In genomic region chr11:118320515-118320914, GRCh38 we compare ENCODE assay signal across 25 cellular contexts. TPM values are rescaled to one million over a fixed set of nuclear protein-coding genes. Genes with fewer than 3 reads are reported as not detected.
A peak's percentile ranks its signal among the peaks of the same experiment; 100 is the strongest.
DNase-seq lines count a peak whose midpoint lies in the region; ATAC-seq, FAIRE-seq and TF ChIP-seq lines count a peak whose summit lies in the region.
"Had no signal": no experiment of that assay in that cellular context is flagged by ENCODE, and none has a peak within 500 bp of the region (broad histone marks: within the 10 kb centered on the region; RNA-seq: fewer than 3 reads in every experiment).

No MANE protein-coding gene starts in this region.

- peaks cover 27 to 36% of the 10 kb centered on the region in 2 experiments for H3K4me1 ChIP-seq in K562 (replicated peaks in 1 of 2; ENCODE audit: control insufficient read depth in 2 of 2, insufficient read depth in 2 of 2, low read length in 2 of 2)

- no peak overlapping the region for H3K4me3 ChIP-seq in K562
- H3K4me3 ChIP-seq: A549, BLaER1, GM23338, heart left ventricle, upper lobe of left lung had no signal

- no peaks in the 10 kb centered on the region for H4K20me1 ChIP-seq in K562 (replicated peaks; ENCODE audit: control insufficient read depth, insufficient read depth, low read length)
- H4K20me1 ChIP-seq: BLaER1 had no signal

- no peak for FAIRE-seq in K562 (lab: Jason Lieb, UNC)
- FAIRE-seq: A549, G401.6 had no signal

- H3K9me3 ChIP-seq in K562 (replicated peaks; ENCODE audit: control insufficient read depth, insufficient read depth, low read depth, low read length), result no peaks in the 10 kb centered on the region
- H3K9me3 ChIP-seq: A549, BLaER1, heart left ventricle, upper lobe of left lung had no signal

- BruUV-seq in K562 (replicated peaks; lab: Mats Ljungman, UMichigan), result no TSS peak

- no peak overlapping the region for H2AFZ ChIP-seq in K562 (ENCODE audit: low read depth, low read length)
- H2AFZ ChIP-seq: GM23338 had no signal

- H3K9ac ChIP-seq in K562 (ENCODE audit: insufficient read depth in 1 of 2, low read depth in 2 of 2, low read length in 2 of 2), result no peak overlapping the region
- H3K9ac ChIP-seq: BLaER1 had no signal

- H3K9me3 Mint-ChIP-seq in activated T-cell treated with anti-CD3 and anti-CD28 coated beads, Interleukin-2, amount 50 U/mL, for 72 hours, result no peaks in the 10 kb centered on the region
- no peaks in the 10 kb centered on the region for H3K9me3 Mint-ChIP-seq in IgD-negative memory B cell
- peaks cover 0 to 1% of the 10 kb centered on the region in 2 donors for H3K9me3 Mint-ChIP-seq in stimulated activated naive B cell treated with anti-CD40 and anti-IgM and Interleukin-4, amounts not matched to agents 10 μg/mL and 1 μg/mL and 100 μg/mL, for 72 hours
- H3K9me3 Mint-ChIP-seq: GM23338 had no signal

- ATAC-seq in activated T-cell treated with anti-CD3 and anti-CD28 coated beads, Interleukin-2, amount 50 U/mL, for 72 hours (replicated peaks in 1 of 2), result no peak
- ATAC-seq in K562 (no peak), HG03025 (IDR thresholded peaks at IDR 0.05; ENCODE audit: low FRiP score, unreplicated experiment) (no peak)
- no peak for ATAC-seq in stimulated activated naive B cell treated with anti-CD40 and anti-IgM and Interleukin-4, amounts not matched to agents 10 μg/mL and 1 μg/mL and 100 μg/mL, for 72 hours (replicated peaks)
- ATAC-seq: A549, GM23338, heart left ventricle had no signal

- H3K27me3 ChIP-seq in K562 (ENCODE audit: control insufficient read depth in 2 of 2, insufficient read depth in 2 of 2, low read length in 2 of 2), result no peaks in the 10 kb centered on the region
- H3K27me3 ChIP-seq: BLaER1, upper lobe of left lung had no signal

- DNase-seq in activated T-cell treated with anti-CD3 and anti-CD28 coated beads, Interleukin-2, amount 50 U/mL, for 72 hours, result no peak
- DNase-seq in activated T-cell treated with anti-CD3 and anti-CD28 coated beads, Interleukin-2, amount 50 U/mL, for 48 hours, result no peak
- DNase-seq in K562 (ENCODE audit: extremely low read depth in 1 of 4, low spot score in 3 of 4) (no peak), NCI-H1092 treated with DMSO at 0.1 percent for 48 hours (lab: John Stamatoyannopoulos, UW) (no peak), DMS153 (lab: John Stamatoyannopoulos, UW) (no peak)
- no peak for DNase-seq in stimulated activated naive B cell treated with anti-CD40 and anti-IgM and Interleukin-4, amounts not matched to agents 10 μg/mL and 1 μg/mL and 100 μg/mL, for 72 hours
- DNase-seq: activated CD4-positive, alpha-beta T cell treated with anti-CD3 and anti-CD28 coated beads, Interleukin-2, amount 50 U/mL, for 4 hours; activated CD8-positive, alpha-beta memory T cell treated with anti-CD3 and anti-CD28 coated beads, Interleukin-2, amount 50 U/mL, for 4 hours; activated effector memory CD4-positive, alpha-beta T cell treated with anti-CD3 and anti-CD28 coated beads, Interleukin-2, amount 50 U/mL, for 16 hours; effector memory CD4-positive, alpha-beta T cell; foreskin fibroblast; heart left ventricle; NCI-H187; NCI-H524 treated with DMSO at 0.1 percent for 48 hours; RPMI8226; substantia nigra; upper lobe of left lung had no signal

- no peak overlapping the region for H3K4me2 ChIP-seq in K562 (ENCODE audit: insufficient read depth, low read length)
- H3K4me2 ChIP-seq: A549, GM23338 had no signal

- TF ChIP-seq POLR2A in K562 (conservative IDR thresholded peaks at IDR 0.05), result no peak

- peaks cover 2% of the 10 kb centered on the region for H3K9me1 ChIP-seq in K562 (ENCODE audit: control insufficient read depth, insufficient read depth, low read length)

- H3K36me3 ChIP-seq in K562 (ENCODE audit: control insufficient read depth, insufficient read depth, low read length), result no peaks in the 10 kb centered on the region
- H3K36me3 ChIP-seq: BLaER1, heart left ventricle, upper lobe of left lung had no signal

- in situ Hi-C loops in K562 (cut with MboI), result no loop called here

- H3K4me1 Mint-ChIP-seq in activated T-cell treated with anti-CD3 and anti-CD28 coated beads, Interleukin-2, amount 50 U/mL, for 72 hours (ENCODE audit: low read depth), result peaks cover 62% of the 10 kb centered on the region
- peaks cover 50 to 61% (median 56%) of the 10 kb centered on the region in 3 donors for H3K4me1 Mint-ChIP-seq in IgD-negative memory B cell
- peaks cover 38 to 60% of the 10 kb centered on the region in 2 donors for H3K4me1 Mint-ChIP-seq in stimulated activated naive B cell treated with anti-CD40 and anti-IgM and Interleukin-4, amounts not matched to agents 10 μg/mL and 1 μg/mL and 100 μg/mL, for 72 hours

- H3K79me2 ChIP-seq in K562 (ENCODE audit: control insufficient read depth, insufficient read depth, low read length), result no peaks in the 10 kb centered on the region

- H3K27me3 Mint-ChIP-seq in activated T-cell treated with anti-CD3 and anti-CD28 coated beads, Interleukin-2, amount 50 U/mL, for 72 hours (ENCODE audit: low read depth), result no peaks in the 10 kb centered on the region
- no peaks in the 10 kb centered on the region for H3K27me3 Mint-ChIP-seq in IgD-negative memory B cell
- peaks cover 0 to 3% of the 10 kb centered on the region in 2 donors for H3K27me3 Mint-ChIP-seq in stimulated activated naive B cell treated with anti-CD40 and anti-IgM and Interleukin-4, amounts not matched to agents 10 μg/mL and 1 μg/mL and 100 μg/mL, for 72 hours

- H3K4me3 Mint-ChIP-seq in activated T-cell treated with anti-CD3 and anti-CD28 coated beads, Interleukin-2, amount 50 U/mL, for 72 hours, result no peak overlapping the region
- no peak overlapping the region for H3K4me3 Mint-ChIP-seq in IgD-negative memory B cell
- no peak overlapping the region for H3K4me3 Mint-ChIP-seq in stimulated activated naive B cell treated with anti-CD40 and anti-IgM and Interleukin-4, amounts not matched to agents 10 μg/mL and 1 μg/mL and 100 μg/mL, for 72 hours
- H3K4me3 Mint-ChIP-seq: GM23338 had no signal

- no peak for TF ChIP-seq RAD21 in K562 (CRISPR knock-in tag; conservative IDR thresholded peaks at IDR 0.05 in 1 of 2, IDR thresholded peaks at IDR 0.05 in 1 of 2)

- H3K27ac Mint-ChIP-seq in activated T-cell treated with anti-CD3 and anti-CD28 coated beads, Interleukin-2, amount 50 U/mL, for 72 hours, result peak overlapping the region; percentile 17
- peak overlapping the region; percentile 4 to 72 (median 35) for H3K27ac Mint-ChIP-seq in IgD-negative memory B cell
- H3K27ac Mint-ChIP-seq in stimulated activated naive B cell treated with anti-CD40 and anti-IgM and Interleukin-4, amounts not matched to agents 10 μg/mL and 1 μg/mL and 100 μg/mL, for 72 hours, result peak overlapping the region; percentile 37
- H3K27ac Mint-ChIP-seq: GM23338 had no signal

- no peak overlapping the region for H3K27ac ChIP-seq in K562 (ENCODE audit: extremely low read depth, low read depth, low read length)
- H3K27ac ChIP-seq: A549 had no signal

- no peak for TF ChIP-seq CTCF in K562 (IDR thresholded peaks at IDR 0.05 in 2 of 3, conservative IDR thresholded peaks at IDR 0.05 in 1 of 3; ENCODE audit: insufficient read depth in 2 of 3, low read depth in 1 of 3, low read length in 3 of 3)

- WGBS in K562 (ENCODE audit: insufficient coverage, low coverage, missing lambda C conversion rate), result 31% methylated on average over 3 of the region's 3 CpGs

- peaks cover 2 to 10% of the 10 kb centered on the region in 2 donors for H3K36me3 Mint-ChIP-seq in activated T-cell treated with anti-CD3 and anti-CD28 coated beads, Interleukin-2, amount 50 U/mL, for 72 hours (ENCODE audit: insufficient read depth in 2 of 2)
- H3K36me3 Mint-ChIP-seq in IgD-negative memory B cell, result peaks cover 2% of the 10 kb centered on the region
- H3K36me3 Mint-ChIP-seq in stimulated activated naive B cell treated with anti-CD40 and anti-IgM and Interleukin-4, amounts not matched to agents 10 μg/mL and 1 μg/mL and 100 μg/mL, for 72 hours, result no peaks in the 10 kb centered on the region

- POLR2A ChIA-PET in K562 (lab: Yijun Ruan, JAX), result no interaction called here

- intact Hi-C loops in K562 (cut with micrococcal nuclease), result no loop called here

- TF ChIP-seq EP300 in K562 (IDR thresholded peaks at IDR 0.05; ENCODE audit: low read length), result no peak

- CTCF ChIA-PET in K562 (lab: Yijun Ruan, JAX; ENCODE audit: low intra/inter-chr PET ratio), result no interaction called here

RNA-seq across cellular contexts. Expression of gene CD3E, which starts 16.0 kb away (rescaled TPM):
- total RNA-seq in activated T-cell treated with anti-CD3 and anti-CD28 coated beads, Interleukin-2, amount 50 U/mL, for 72 hours, result 100 to 1,000 TPM; 404 to 419 TPM
- polyA plus RNA-seq in IgD-negative memory B cell (31.4 TPM), K562 (2011; rRNA removed) (0.07 and 0.11 TPM in 2 replicates), K562 (2014; fragmentation: Illumina TruSeq; extraction: Trizol) (0.25 and 0.36 TPM in 2 replicates), K562 (2014; fragmentation: Nextera tagmentation; extraction: Ambion mirVana) (not detected), K562 (2014; rRNA removed) (0.13 TPM in 1 of 2 replicates, not detected in the other)
- 0.25 TPM in 1 of 2 replicates, not detected in the other for total RNA-seq in K562 (2011; cell fraction: chromatin; rRNA removed; ENCODE audit: low replicate concordance)
- 0.17 TPM in 1 of 2 replicates, not detected in the other for total RNA-seq in K562 (2011; cell fraction: nucleolus; rRNA removed)
- total RNA-seq in K562 (2011; cell fraction: nucleoplasm; rRNA removed), result not detected in 2 replicates
- total RNA-seq in K562 (2014; rRNA removed) (not detected in 2 replicates), K562 (2014; rRNA removed; fragmentation: Illumina TruSeq; extraction: Trizol) (not detected in 2 replicates), K562 (2015; rRNA removed; fragmentation: Illumina TruSeq; extraction: Trizol) (0.11 TPM in 1 of 2 replicates, not detected in the other), K562 (2021) (0.62 and 1.1 TPM in 2 replicates)
- 0.12 and 0.21 TPM in 2 replicates for polyA plus RNA-seq in K562 (2011; cell fraction: cytosol; rRNA removed)
- 0.10 TPM in 1 of 2 replicates, not detected in the other for polyA plus RNA-seq in K562 (2011; cell fraction: nucleus; rRNA removed)
- 0.35 and 1.8 TPM in 2 replicates for polyA plus RNA-seq in K562 (2012)
- polyA minus RNA-seq in K562 (2011; rRNA and poly(A)+ RNA removed), result 0.14 TPM in 1 of 2 replicates, not detected in the other
- not detected in 2 replicates for polyA minus RNA-seq in K562 (2011; cell fraction: cytosol; rRNA and poly(A)+ RNA removed)
- polyA minus RNA-seq in K562 (2011; cell fraction: nucleus; rRNA and poly(A)+ RNA removed), result not detected in 2 replicates
- total RNA-seq: GM23338, SK-MEL-5, skeletal muscle tissue had no signal
- polyA plus RNA-seq: A549, GM23338 had no signal

RNA-seq across cellular contexts. Expression of gene CD3D, which starts 22.0 kb away (rescaled TPM):
- total RNA-seq in activated T-cell treated with anti-CD3 and anti-CD28 coated beads, Interleukin-2, amount 50 U/mL, for 72 hours, result 100 to 1,000 TPM; 245 to 250 TPM
- polyA plus RNA-seq in IgD-negative memory B cell, result 31.6 TPM
- total RNA-seq in K562 (2011; cell fraction: chromatin; rRNA removed; ENCODE audit: low replicate concordance), result 24.0 and 41.4 TPM in 2 replicates
- 83.6 and 106 TPM in 2 replicates for total RNA-seq in K562 (2011; cell fraction: nucleolus; rRNA removed)
- total RNA-seq in K562 (2011; cell fraction: nucleoplasm; rRNA removed), result 52.0 and 68.0 TPM in 2 replicates
- total RNA-seq in K562 (2014; rRNA removed), result 40.7 and 42.4 TPM in 2 replicates
- 52.4 and 54.8 TPM in 2 replicates for total RNA-seq in K562 (2014; rRNA removed; fragmentation: Illumina TruSeq; extraction: Trizol)
- total RNA-seq in K562 (2015; rRNA removed; fragmentation: Illumina TruSeq; extraction: Trizol), result 35.6 and 41.7 TPM in 2 replicates
- total RNA-seq in K562 (2021), result 34.9 and 36.2 TPM in 2 replicates
- polyA plus RNA-seq in K562 (2011; rRNA removed), result 238 and 241 TPM in 2 replicates
- polyA plus RNA-seq in K562 (2011; cell fraction: cytosol; rRNA removed), result 162 and 272 TPM in 2 replicates
- 58.9 and 86.8 TPM in 2 replicates for polyA plus RNA-seq in K562 (2011; cell fraction: nucleus; rRNA removed)
- 54.3 and 176 TPM in 2 replicates for polyA plus RNA-seq in K562 (2012)
- 67.1 and 75.5 TPM in 2 replicates for polyA plus RNA-seq in K562 (2014; fragmentation: Illumina TruSeq; extraction: Trizol)
- polyA plus RNA-seq in K562 (2014; fragmentation: Nextera tagmentation; extraction: Ambion mirVana), result 100 to 1,000 TPM; 139 to 145 TPM
- 69.6 and 76.7 TPM in 2 replicates for polyA plus RNA-seq in K562 (2014; rRNA removed)
- polyA minus RNA-seq in K562 (2011; rRNA and poly(A)+ RNA removed), result 107 and 117 TPM in 2 replicates
- polyA minus RNA-seq in K562 (2011; cell fraction: cytosol; rRNA and poly(A)+ RNA removed), result 29.9 and 30.2 TPM in 2 replicates
- 9.8 and 24.3 TPM in 2 replicates for polyA minus RNA-seq in K562 (2011; cell fraction: nucleus; rRNA and poly(A)+ RNA removed)
- total RNA-seq: GM23338, SK-MEL-5, skeletal muscle tissue had no signal
- polyA plus RNA-seq: A549, GM23338 had no signal

RNA-seq across cellular contexts. Expression of gene CD3G, which starts 23.6 kb away (rescaled TPM):
- total RNA-seq in activated T-cell treated with anti-CD3 and anti-CD28 coated beads, Interleukin-2, amount 50 U/mL, for 72 hours, result 100 to 1,000 TPM; 125 to 128 TPM
- polyA plus RNA-seq in IgD-negative memory B cell (12.9 TPM), K562 (2011; rRNA removed) (1.6 and 1.7 TPM in 2 replicates), K562 (2014; fragmentation: Illumina TruSeq; extraction: Trizol) (0.30 and 0.79 TPM in 2 replicates), K562 (2014; fragmentation: Nextera tagmentation; extraction: Ambion mirVana) (under 1 TPM; 0.60 to 0.83 TPM), K562 (2014; rRNA removed) (0.24 and 0.33 TPM in 2 replicates)
- 1.1 and 1.3 TPM in 2 replicates for total RNA-seq in K562 (2011; cell fraction: chromatin; rRNA removed; ENCODE audit: low replicate concordance)
- total RNA-seq in K562 (2011; cell fraction: nucleolus; rRNA removed), result 0.53 and 0.67 TPM in 2 replicates
- total RNA-seq in K562 (2011; cell fraction: nucleoplasm; rRNA removed), result 0.51 and 1.1 TPM in 2 replicates
- total RNA-seq in K562 (2014; rRNA removed) (0.36 and 0.37 TPM in 2 replicates), K562 (2014; rRNA removed; fragmentation: Illumina TruSeq; extraction: Trizol) (0.19 and 0.47 TPM in 2 replicates), K562 (2015; rRNA removed; fragmentation: Illumina TruSeq; extraction: Trizol) (0.47 and 0.49 TPM in 2 replicates), K562 (2021) (0.55 and 0.60 TPM in 2 replicates)
- 0.78 and 1.0 TPM in 2 replicates for polyA plus RNA-seq in K562 (2011; cell fraction: cytosol; rRNA removed)
- 0.34 and 0.82 TPM in 2 replicates for polyA plus RNA-seq in K562 (2011; cell fraction: nucleus; rRNA removed)
- polyA plus RNA-seq in K562 (2012), result 0.47 and 1.6 TPM in 2 replicates
- 2.8 and 23.2 TPM in 2 replicates for polyA minus RNA-seq in K562 (2011; rRNA and poly(A)+ RNA removed)
- polyA minus RNA-seq in K562 (2011; cell fraction: cytosol; rRNA and poly(A)+ RNA removed), result 1.2 TPM in 2 replicates
- 0.13 and 0.78 TPM in 2 replicates for polyA minus RNA-seq in K562 (2011; cell fraction: nucleus; rRNA and poly(A)+ RNA removed)
- total RNA-seq: GM23338, SK-MEL-5 had no signal
- polyA plus RNA-seq: A549, GM23338 had no signal

RNA-seq across cellular contexts. Expression of gene UBE4A, which starts 38.9 kb away (rescaled TPM):
- total RNA-seq in activated T-cell treated with anti-CD3 and anti-CD28 coated beads, Interleukin-2, amount 50 U/mL, for 72 hours, result 10 to 100 TPM; 45.6 to 46.0 TPM
- polyA plus RNA-seq in IgD-negative memory B cell, result 18.3 TPM
- 31.9 and 53.7 TPM in 2 replicates for total RNA-seq in K562 (2011; cell fraction: chromatin; rRNA removed; ENCODE audit: low replicate concordance)
- 23.5 and 25.8 TPM in 2 replicates for total RNA-seq in K562 (2011; cell fraction: nucleolus; rRNA removed)
- total RNA-seq in K562 (2011; cell fraction: nucleoplasm; rRNA removed), result 45.1 and 82.0 TPM in 2 replicates
- total RNA-seq in K562 (2014; rRNA removed), result 26.8 and 32.4 TPM in 2 replicates
- 44.8 and 50.6 TPM in 2 replicates for total RNA-seq in K562 (2014; rRNA removed; fragmentation: Illumina TruSeq; extraction: Trizol)
- 41.8 and 45.2 TPM in 2 replicates for total RNA-seq in K562 (2015; rRNA removed; fragmentation: Illumina TruSeq; extraction: Trizol)
- 33.6 and 37.0 TPM in 2 replicates for total RNA-seq in K562 (2021)
- polyA plus RNA-seq in K562 (2011; rRNA removed), result 22.9 and 23.9 TPM in 2 replicates
- polyA plus RNA-seq in K562 (2011; cell fraction: cytosol; rRNA removed), result 12.4 and 17.6 TPM in 2 replicates
- polyA plus RNA-seq in K562 (2011; cell fraction: nucleus; rRNA removed), result 54.3 and 63.0 TPM in 2 replicates
- polyA plus RNA-seq in K562 (2012), result 19.3 and 19.9 TPM in 2 replicates
- polyA plus RNA-seq in K562 (2014; fragmentation: Illumina TruSeq; extraction: Trizol), result 29.2 and 32.8 TPM in 2 replicates
- 10 to 100 TPM; 13.5 to 17.1 TPM for polyA plus RNA-seq in K562 (2014; fragmentation: Nextera tagmentation; extraction: Ambion mirVana)
- polyA plus RNA-seq in K562 (2014; rRNA removed), result 17.8 and 18.0 TPM in 2 replicates
- 47.1 and 48.0 TPM in 2 replicates for polyA minus RNA-seq in K562 (2011; rRNA and poly(A)+ RNA removed)
- 28.5 and 37.0 TPM in 2 replicates for polyA minus RNA-seq in K562 (2011; cell fraction: cytosol; rRNA and poly(A)+ RNA removed)
- polyA minus RNA-seq in K562 (2011; cell fraction: nucleus; rRNA and poly(A)+ RNA removed), result 12.4 and 25.8 TPM in 2 replicates

RNA-seq across cellular contexts. Expression of gene MPZL2, which starts 56.4 kb away (rescaled TPM):
- 10 to 100 TPM; 10.1 to 12.9 TPM for total RNA-seq in activated T-cell treated with anti-CD3 and anti-CD28 coated beads, Interleukin-2, amount 50 U/mL, for 72 hours
- not detected for polyA plus RNA-seq in IgD-negative memory B cell
- not detected in 2 replicates for total RNA-seq in K562 (2011; cell fraction: chromatin; rRNA removed; ENCODE audit: low replicate concordance)
- not detected in 2 replicates for total RNA-seq in K562 (2011; cell fraction: nucleolus; rRNA removed)
- total RNA-seq in K562 (2011; cell fraction: nucleoplasm; rRNA removed), result not detected in 2 replicates
- 0.08 TPM in 1 of 2 replicates, not detected in the other for total RNA-seq in K562 (2014; rRNA removed)
- total RNA-seq in K562 (2014; rRNA removed; fragmentation: Illumina TruSeq; extraction: Trizol), result 0.16 TPM in 1 of 2 replicates, not detected in the other
- 0.18 and 0.19 TPM in 2 replicates for total RNA-seq in K562 (2015; rRNA removed; fragmentation: Illumina TruSeq; extraction: Trizol)
- 0.09 and 0.29 TPM in 2 replicates for total RNA-seq in K562 (2021)
- 0.17 and 0.38 TPM in 2 replicates for polyA plus RNA-seq in K562 (2011; rRNA removed)
- polyA plus RNA-seq in K562 (2011; cell fraction: cytosol; rRNA removed), result 0.07 and 0.38 TPM in 2 replicates
- 0.50 and 0.69 TPM in 2 replicates for polyA plus RNA-seq in K562 (2011; cell fraction: nucleus; rRNA removed)
- 0.23 and 0.28 TPM in 2 replicates for polyA plus RNA-seq in K562 (2012)
- 0.27 and 0.32 TPM in 2 replicates for polyA plus RNA-seq in K562 (2014; fragmentation: Illumina TruSeq; extraction: Trizol)
- polyA plus RNA-seq in K562 (2014; fragmentation: Nextera tagmentation; extraction: Ambion mirVana), result under 1 TPM; 0.14 to 0.28 TPM
- 0.16 and 0.21 TPM in 2 replicates for polyA plus RNA-seq in K562 (2014; rRNA removed)
- polyA minus RNA-seq in K562 (2011; rRNA and poly(A)+ RNA removed), result 0.07 and 0.60 TPM in 2 replicates
- polyA minus RNA-seq in K562 (2011; cell fraction: cytosol; rRNA and poly(A)+ RNA removed), result not detected in 2 replicates
- polyA minus RNA-seq in K562 (2011; cell fraction: nucleus; rRNA and poly(A)+ RNA removed), result 0.56 TPM in 1 of 2 replicates, not detected in the other

Comparison
In these comparisons a context has a peak if more than half of its experiments do, and no peak if none do; other contexts are left out.
1. RNA of gene CD3E, which starts 16.0 kb away (total RNA-seq): 404 to 419 TPM in activated T-cell treated with anti-CD3 and anti-CD28 coated beads, Interleukin-2, amount 50 U/mL, for 72 hours; 0.11 to 1.1 TPM in K562; every median in the first group is over 100 times any median in the second.
2. RNA of gene CD3G, which starts 23.6 kb away (total RNA-seq): 125 to 128 TPM in activated T-cell treated with anti-CD3 and anti-CD28 coated beads, Interleukin-2, amount 50 U/mL, for 72 hours; 0.19 to 1.3 TPM in K562; every median in the first group is over 10 times any median in the second.
3. Peak in every context shown above with its lines, with median percentiles within 50 percentile points of each other: H3K27ac Mint-ChIP-seq.